In the genomic region with DNA sequence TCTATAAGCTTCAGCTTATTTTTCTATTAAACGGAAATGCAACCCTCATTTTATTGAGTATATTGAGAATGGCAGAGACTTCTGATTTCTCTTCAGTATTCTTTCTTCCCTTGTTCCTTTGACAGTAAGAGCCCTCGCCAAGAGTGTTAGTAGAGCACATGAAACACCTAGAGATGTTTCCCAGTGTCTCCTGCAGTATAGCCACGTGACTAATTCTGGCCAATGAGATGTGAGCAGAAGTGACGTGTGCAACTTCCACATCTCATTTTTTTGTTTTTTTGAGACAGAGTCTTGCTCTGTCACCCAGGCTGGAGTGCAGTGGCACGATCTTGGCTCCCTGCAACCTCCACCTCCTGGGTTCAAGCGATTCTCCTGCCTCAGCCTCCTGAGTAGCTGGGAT, we compare ENCODE assay signal across 7 cellular contexts. TPM values are rescaled to one million over a fixed set of nuclear protein-coding genes. Genes with fewer than 3 reads are reported as not detected.
DNase-seq lines count a peak whose midpoint lies in the region; TF ChIP-seq lines count a peak whose summit lies in the region.
"Not testable (repeated sequence)": the region's sequence is repeated elsewhere in the genome, so short reads cannot be mapped to it uniquely, and the experiment has no call there.
"Had no signal": no experiment of that assay in that cellular context is flagged by ENCODE, and none has a peak within 500 bp of the region (broad histone marks: within the 10 kb centered on the region; RNA-seq: fewer than 3 reads in every experiment).

No MANE protein-coding gene starts in this region.

- not testable (repeated sequence) for H3K9ac ChIP-seq in rectal smooth muscle tissue (ENCODE audit: low read length)

- H3K27ac ChIP-seq in RWPE1, result peak overlapping the region; percentile 25
- H3K27ac ChIP-seq in left ventricle myocardium inferior (replicated peaks), result peak overlapping the region; percentile 64
- H3K27ac ChIP-seq in rectal smooth muscle tissue (ENCODE audit: low read depth, low read length), result peak overlapping the region; percentile 21
- peak overlapping the region; percentile 18 to 74 (median 48) for H3K27ac ChIP-seq in transverse colon

- H3K36me3 Mint-ChIP-seq in endothelial cell (ENCODE audit: low read depth, unreplicated experiment), result peaks cover 71% of the 10 kb centered on the region
- peaks cover 75% of the 10 kb centered on the region for H3K36me3 Mint-ChIP-seq in nephron (ENCODE audit: low read depth)

- H3K9me3 Mint-ChIP-seq in endothelial cell (ENCODE audit: unreplicated experiment); nephron: not testable (repeated sequence)

- in situ Hi-C loops in transverse colon (cut with MboI; ENCODE audit: low pct_ligation_motif_present in 1 of 4, low pct_unique_long_range_greater_than_20kb in 1 of 4, low sequenced_read_pairs in 3 of 4), result not testable (repeated sequence)

- TF ChIP-seq POLR2A in transverse colon (IDR thresholded peaks at IDR 0.05), result not testable (repeated sequence)

- WGBS in transverse colon (ENCODE audit: low coverage in 1 of 2), 2 donors, result 84 to 87% methylated on average over 4 to 6 of the region's 6 CpGs

- CTCF ChIA-PET in RWPE1 (lab: Yijun Ruan, JAX), result not testable (repeated sequence)

- H3K4me3 ChIP-seq in left ventricle myocardium inferior; rectal smooth muscle tissue (ENCODE audit: low read length); transverse colon: not testable (repeated sequence)

- intact Hi-C loops in left ventricle myocardium inferior (cut with micrococcal nuclease); transverse colon (cut with DNase I; ENCODE audit: low total_unique reads): not testable (repeated sequence)

- not testable (repeated sequence) for H3K27me3 ChIP-seq in left ventricle myocardium inferior (ENCODE audit: low read depth); rectal smooth muscle tissue (ENCODE audit: control insufficient read depth, insufficient read depth, low read length); transverse colon

- peak overlapping the region; percentile 47 for H3K4me3 Mint-ChIP-seq in endothelial cell (ENCODE audit: unreplicated experiment)
- H3K4me3 Mint-ChIP-seq in nephron, result not testable (repeated sequence)

- not testable (repeated sequence) for DNase-seq in RWPE1 (ENCODE audit: low spot score); endothelial cell (ENCODE audit: low spot score); left ventricle myocardium inferior; transverse colon

- H3K4me1 ChIP-seq in left ventricle myocardium inferior (peaks cover 38% of the 10 kb centered on the region), rectal smooth muscle tissue (ENCODE audit: control insufficient read depth, insufficient read depth, low read length) (peaks cover 21% of the 10 kb centered on the region), transverse colon (peaks cover 0 to 22% (median 12%) of the 10 kb centered on the region in 4 donors)

- H3K9me3 ChIP-seq in left ventricle myocardium inferior (replicated peaks); transverse colon: not testable (repeated sequence)

- not testable (repeated sequence) for H3K4me1 Mint-ChIP-seq in endothelial cell (ENCODE audit: unreplicated experiment)
- peaks cover 40% of the 10 kb centered on the region for H3K4me1 Mint-ChIP-seq in nephron

- peaks cover 55% of the 10 kb centered on the region for H3K36me3 ChIP-seq in left ventricle myocardium inferior
- not testable (repeated sequence) for H3K36me3 ChIP-seq in rectal smooth muscle tissue (ENCODE audit: control insufficient read depth, insufficient read depth, low read length)
- peaks cover 0 to 10% (median 0%) of the 10 kb centered on the region in 4 donors for H3K36me3 ChIP-seq in transverse colon

- TF ChIP-seq CTCF in RWPE1 (conservative IDR thresholded peaks at IDR 0.05; ENCODE audit: low read depth); endothelial cell (IDR thresholded peaks at IDR 0.05; ENCODE audit: unreplicated experiment); left ventricle myocardium inferior (IDR thresholded peaks at IDR 0.05; ENCODE audit: borderline replicate concordance); nephron (IDR thresholded peaks at IDR 0.05; ENCODE audit: unreplicated experiment in 3 of 3); transverse colon (IDR thresholded peaks at IDR 0.05): not testable (repeated sequence)

- not testable (repeated sequence) for H3K27me3 Mint-ChIP-seq in endothelial cell (ENCODE audit: unreplicated experiment); nephron (ENCODE audit: low read depth)

- peak overlapping the region; percentile 18 for H3K27ac Mint-ChIP-seq in endothelial cell (ENCODE audit: unreplicated experiment)
- peak overlapping the region; percentile 71 to 92 (median 80) for H3K27ac Mint-ChIP-seq in nephron

- POLR2A ChIA-PET in RWPE1 (lab: Yijun Ruan, JAX; ENCODE audit: low non-redundant PET), result not testable (repeated sequence)

- not testable (repeated sequence) for TF ChIP-seq EP300 in transverse colon (IDR thresholded peaks at IDR 0.05; ENCODE audit: low read depth)

RNA-seq across cellular contexts. Expression of a gene that starts 19.0 kb away (rescaled TPM):
- total RNA-seq in endothelial cell (ENCODE audit: unreplicated experiment), result 453 TPM
- 60.0 TPM for total RNA-seq in left ventricle myocardium inferior
- total RNA-seq in transverse colon, result 100 to 1,000 TPM in 2 of 4 donors, 10 to 100 TPM in 2; 54.2 to 119 (median 90.3) TPM
- total RNA-seq: CD8-positive, alpha-beta memory T cell had no signal
